Comparison of ENCODE assay signal across 28 cellular contexts in genomic region chr6:35090734-35091133, GRCh38. TPM values are rescaled to one million over a fixed set of nuclear protein-coding genes. Genes with fewer than 3 reads are reported as not detected.
DNase-seq lines count a peak whose midpoint lies in the region; ATAC-seq and TF ChIP-seq lines count a peak whose summit lies in the region.
"Had no signal": no experiment of that assay in that cellular context is flagged by ENCODE, and none has a peak within 500 bp of the region (broad histone marks: within the 10 kb centered on the region; RNA-seq: fewer than 3 reads in every experiment).

No MANE protein-coding gene starts in this region.

- no peaks in the 10 kb centered on the region for H3K27me3 ChIP-seq in Caco-2 (replicated peaks; ENCODE audit: control insufficient read depth, insufficient read depth, low read length)
- no peaks in the 10 kb centered on the region for H3K27me3 ChIP-seq in Loucy (ENCODE audit: insufficient read depth, low read length, poor library complexity, severe bottlenecking)
- H3K27me3 ChIP-seq: Peyer's patch had no signal

- CTCF ChIA-PET in Caco-2 (lab: Charles Lee): no interaction called here

- peak overlapping the region; percentile 61 for H3K4me2 ChIP-seq in Loucy (ENCODE audit: low read depth, low read length, poor library complexity, severe bottlenecking)

- H3K9me3 Mint-ChIP-seq in Caco-2 (ENCODE audit: unreplicated experiment): no peaks in the 10 kb centered on the region
- peaks cover 4% of the 10 kb centered on the region for H3K9me3 Mint-ChIP-seq in glutamatergic neuron (ENCODE audit: unreplicated experiment)
- no peaks in the 10 kb centered on the region for H3K9me3 Mint-ChIP-seq in stimulated activated effector memory CD8-positive, alpha-beta T cell treated with anti-CD3 and anti-CD28 coated beads, Interleukin-12 subunit alpha, Interleukin-12 subunit beta, amount 100 ng/mL, for 72 hours
- H3K9me3 Mint-ChIP-seq in activated T-cell treated with anti-CD3 and anti-CD28 coated beads, Interleukin-2, amount 50 U/mL, for 72 hours: no peaks in the 10 kb centered on the region
- H3K9me3 Mint-ChIP-seq: CD4-positive, alpha-beta T cell; mesothelial cell of epicardium; nephron; stimulated activated naive CD8-positive, alpha-beta T cell treated with anti-CD3 and anti-CD28 coated beads, Interleukin-15, amount 100 ng/mL, for 72 hours had no signal

- peaks cover 6% of the 10 kb centered on the region for H3F3A ChIP-seq in Loucy (ENCODE audit: low read depth)

- H3K36me3 ChIP-seq in Caco-2 (ENCODE audit: control insufficient read depth, insufficient read depth, low read length) (peaks cover 3% of the 10 kb centered on the region), Loucy (ENCODE audit: insufficient read depth, low read length) (peaks cover 8% of the 10 kb centered on the region; the same call in 1 of the 2 replicates)

- H3K4me1 Mint-ChIP-seq in Caco-2 (ENCODE audit: low read depth, unreplicated experiment) (peaks cover 1% of the 10 kb centered on the region), glutamatergic neuron (ENCODE audit: low read depth, unreplicated experiment) (peaks cover 33% of the 10 kb centered on the region)
- no peaks in the 10 kb centered on the region for H3K4me1 Mint-ChIP-seq in stimulated activated effector memory CD8-positive, alpha-beta T cell treated with anti-CD3 and anti-CD28 coated beads, Interleukin-12 subunit alpha, Interleukin-12 subunit beta, amount 100 ng/mL, for 72 hours
- H3K4me1 Mint-ChIP-seq in activated T-cell treated with anti-CD3 and anti-CD28 coated beads, Interleukin-2, amount 50 U/mL, for 72 hours (ENCODE audit: low read depth): no peaks in the 10 kb centered on the region
- H3K4me1 Mint-ChIP-seq: stimulated activated naive CD8-positive, alpha-beta T cell treated with anti-CD3 and anti-CD28 coated beads, Interleukin-15, amount 100 ng/mL, for 72 hours had no signal

- no peak for TF ChIP-seq CTCF in Caco-2 (IDR thresholded peaks at IDR 0.05; ENCODE audit: insufficient read depth in 1 of 2, low read depth in 1 of 2, low read length in 1 of 2, severe bottlenecking in 1 of 2, unreplicated experiment in 1 of 2)
- no peak for TF ChIP-seq CTCF in Loucy (conservative IDR thresholded peaks at IDR 0.05; ENCODE audit: low read length)
- no peak for TF ChIP-seq CTCF in glutamatergic neuron (IDR thresholded peaks at IDR 0.05; ENCODE audit: partially characterized antibody, unreplicated experiment)

- H2AFZ ChIP-seq in Loucy (ENCODE audit: low read length): no peak overlapping the region

- H3K27ac Mint-ChIP-seq in Caco-2 (ENCODE audit: unreplicated experiment) (no peak overlapping the region), glutamatergic neuron (ENCODE audit: unreplicated experiment) (no peak overlapping the region)
- H3K27ac Mint-ChIP-seq in stimulated activated effector memory CD8-positive, alpha-beta T cell treated with anti-CD3 and anti-CD28 coated beads, Interleukin-12 subunit alpha, Interleukin-12 subunit beta, amount 100 ng/mL, for 72 hours: peak overlapping the region; percentile 75
- no peak overlapping the region for H3K27ac Mint-ChIP-seq in activated T-cell treated with anti-CD3 and anti-CD28 coated beads, Interleukin-2, amount 50 U/mL, for 72 hours
- H3K27ac Mint-ChIP-seq: CD4-positive, alpha-beta T cell had no signal

- H3K9me2 ChIP-seq in Loucy (replicated peaks; ENCODE audit: low read depth, low read length): no peaks in the 10 kb centered on the region

- intact Hi-C loops in Caco-2 (cut with micrococcal nuclease; ENCODE audit: unreplicated experiment): no loop called here

- no peaks in the 10 kb centered on the region for H4K20me1 ChIP-seq in Loucy (ENCODE audit: insufficient read depth, low read length, poor library complexity, severe bottlenecking)

- no peaks in the 10 kb centered on the region for H3K79me2 ChIP-seq in Loucy (ENCODE audit: insufficient read depth, low read length)

- BruUV-seq in Caco-2 (replicated peaks; lab: Mats Ljungman, UMichigan): TSS peak; percentile 21

- H3K4me3 ChIP-seq in Caco-2 (ENCODE audit: low read depth, low read length): no peak overlapping the region
- H3K4me3 ChIP-seq in Loucy (ENCODE audit: low read length, poor library complexity, severe bottlenecking): no peak overlapping the region
- H3K4me3 ChIP-seq: Peyer's patch had no signal

- H3K4me1 ChIP-seq in Caco-2 (no peaks in the 10 kb centered on the region), Loucy (ENCODE audit: insufficient read depth, low read length, poor library complexity, severe bottlenecking) (peaks cover 39% of the 10 kb centered on the region)

- peak overlapping the region; percentile 41 for H3K9ac ChIP-seq in Loucy (ENCODE audit: low read depth, low read length, poor library complexity, severe bottlenecking)

- ATAC-seq in stimulated activated effector memory CD8-positive, alpha-beta T cell treated with anti-CD3 and anti-CD28 coated beads, Interleukin-12 subunit alpha, Interleukin-12 subunit beta, amount 100 ng/mL, for 72 hours: no peak
- ATAC-seq in activated T-cell treated with anti-CD3 and anti-CD28 coated beads, Interleukin-2, amount 50 U/mL, for 72 hours (replicated peaks in 1 of 2): no peak
- ATAC-seq: stimulated activated naive CD8-positive, alpha-beta T cell treated with anti-CD3 and anti-CD28 coated beads, Interleukin-15, amount 100 ng/mL, for 72 hours had no signal

- no peak overlapping the region for H3K4me3 Mint-ChIP-seq in Caco-2 (ENCODE audit: unreplicated experiment)
- no peak overlapping the region for H3K4me3 Mint-ChIP-seq in glutamatergic neuron (ENCODE audit: unreplicated experiment)
- no peak overlapping the region for H3K4me3 Mint-ChIP-seq in stimulated activated effector memory CD8-positive, alpha-beta T cell treated with anti-CD3 and anti-CD28 coated beads, Interleukin-12 subunit alpha, Interleukin-12 subunit beta, amount 100 ng/mL, for 72 hours
- no peak overlapping the region for H3K4me3 Mint-ChIP-seq in activated T-cell treated with anti-CD3 and anti-CD28 coated beads, Interleukin-2, amount 50 U/mL, for 72 hours
- H3K4me3 Mint-ChIP-seq: CD4-positive, alpha-beta T cell; mesothelial cell of epicardium; nephron; stimulated activated naive CD8-positive, alpha-beta T cell treated with anti-CD3 and anti-CD28 coated beads, Interleukin-15, amount 100 ng/mL, for 72 hours had no signal

- DNase-seq in Caco-2 (no peak), glutamatergic neuron (peak; percentile 56), NAMALWA (ENCODE audit: low spot score) (no peak), NCI-H82 treated with DMSO at 0.1 percent for 48 hours (lab: John Stamatoyannopoulos, UW; ENCODE audit: unreplicated experiment) (no peak), NCI-H1105 (lab: John Stamatoyannopoulos, UW) (no peak)
- peak in 1 of 2 donors; percentile 25 for DNase-seq in stimulated activated effector memory CD8-positive, alpha-beta T cell treated with anti-CD3 and anti-CD28 coated beads, Interleukin-12 subunit alpha, Interleukin-12 subunit beta, amount 100 ng/mL, for 72 hours (ENCODE audit: low spot score in 2 of 2)
- DNase-seq in activated T-cell treated with anti-CD3 and anti-CD28 coated beads, Interleukin-2, amount 50 U/mL, for 72 hours: no peak
- DNase-seq: activated naive CD4-positive, alpha-beta T cell; activated T-cell treated with anti-CD3 and anti-CD28 coated beads for 4 hours; amniotic stem cell; CD4-positive, alpha-beta T cell; central memory CD4-positive, alpha-beta T cell; erythroblast; Karpas-422; NCI-H1092 treated with DMSO at 0.1 percent for 48 hours; NCI-H2107; NK-92 treated with Interleukin-12 subunit alpha and Interleukin-12 subunit beta, amount 100 ng/mL, for 24 hours; stimulated activated CD4-positive, alpha-beta T cell treated with anti-CD3 and anti-CD28 coated beads, Interleukin-2, amount 100 ng/mL, for 48 hours; stimulated activated naive CD8-positive, alpha-beta T cell treated with anti-CD3 and anti-CD28 coated beads, Interleukin-15, amount 100 ng/mL, for 72 hours; T-helper 2 cell had no signal

- H3K27me3 Mint-ChIP-seq in Caco-2 (ENCODE audit: insufficient read depth, unreplicated experiment) (no peaks in the 10 kb centered on the region), glutamatergic neuron (ENCODE audit: unreplicated experiment) (peaks cover 4% of the 10 kb centered on the region)
- H3K27me3 Mint-ChIP-seq in activated T-cell treated with anti-CD3 and anti-CD28 coated beads, Interleukin-2, amount 50 U/mL, for 72 hours (ENCODE audit: low read depth): no peaks in the 10 kb centered on the region
- H3K27me3 Mint-ChIP-seq: CD4-positive, alpha-beta T cell; stimulated activated naive CD8-positive, alpha-beta T cell treated with anti-CD3 and anti-CD28 coated beads, Interleukin-15, amount 100 ng/mL, for 72 hours had no signal

- peaks cover 12% of the 10 kb centered on the region for H3K36me3 Mint-ChIP-seq in Caco-2 (ENCODE audit: insufficient read depth, unreplicated experiment)
- no peaks in the 10 kb centered on the region for H3K36me3 Mint-ChIP-seq in glutamatergic neuron (ENCODE audit: unreplicated experiment)
- peaks cover 14% of the 10 kb centered on the region for H3K36me3 Mint-ChIP-seq in stimulated activated effector memory CD8-positive, alpha-beta T cell treated with anti-CD3 and anti-CD28 coated beads, Interleukin-12 subunit alpha, Interleukin-12 subunit beta, amount 100 ng/mL, for 72 hours
- no peaks in the 10 kb centered on the region for H3K36me3 Mint-ChIP-seq in activated T-cell treated with anti-CD3 and anti-CD28 coated beads, Interleukin-2, amount 50 U/mL, for 72 hours (ENCODE audit: insufficient read depth in 2 of 2)

- no peaks in the 10 kb centered on the region for H3K9me3 ChIP-seq in Caco-2
- no peaks in the 10 kb centered on the region for H3K9me3 ChIP-seq in Loucy (ENCODE audit: insufficient read depth, low read depth, low read length)
- H3K9me3 ChIP-seq: Peyer's patch had no signal

- POLR2A ChIA-PET in Caco-2 (lab: Charles Lee): no interaction called here

RNA-seq across cellular contexts. Expression of gene TCP11, which starts 50.4 kb away (rescaled TPM):
- not detected in 2 replicates for total RNA-seq in Caco-2 (2022)
- not detected for total RNA-seq in glutamatergic neuron (ENCODE audit: unreplicated experiment)
- total RNA-seq in activated T-cell treated with anti-CD3 and anti-CD28 coated beads, Interleukin-2, amount 50 U/mL, for 72 hours: not detected
- total RNA-seq: CD4-positive, alpha-beta T cell; HT1080; NCI-H460; Peyer's patch; posterior vena cava; SK-MEL-5 had no signal
